In genomic region chr11:129985823-129986222, GRCh38 we compare ENCODE assay signal across 15 cellular contexts. TPM values are rescaled to one million over a fixed set of nuclear protein-coding genes. Genes with fewer than 3 reads are reported as not detected.
DNase-seq lines count a peak whose midpoint lies in the region; ATAC-seq, FAIRE-seq and TF ChIP-seq lines count a peak whose summit lies in the region.
"Had no signal": no experiment of that assay in that cellular context is flagged by ENCODE, and none has a peak within 500 bp of the region (broad histone marks: within the 10 kb centered on the region; RNA-seq: fewer than 3 reads in every experiment).

No MANE protein-coding gene starts in this region.

- no peak overlapping the region for H2AFZ ChIP-seq in HepG2 (ENCODE audit: low read length)
- H2AFZ ChIP-seq: GM23248 had no signal

- no peaks in the 10 kb centered on the region for H3K9me3 ChIP-seq in HepG2 (ENCODE audit: low read length)
- no peaks in the 10 kb centered on the region for H3K9me3 ChIP-seq in right lobe of liver
- peaks cover 5% of the 10 kb centered on the region for H3K9me3 ChIP-seq in endodermal cell (ENCODE audit: control insufficient read depth, low read length)

- H3K4me3 Mint-ChIP-seq in endodermal cell: no peak overlapping the region
- no peak overlapping the region for H3K4me3 Mint-ChIP-seq in natural killer cell
- no peak overlapping the region for H3K4me3 Mint-ChIP-seq in activated naive CD8-positive, alpha-beta T cell treated with anti-CD3 and anti-CD28 coated beads, Interleukin-2, amount 50 U/mL, for 24 hours
- H3K4me3 Mint-ChIP-seq: CD8-positive, alpha-beta memory T cell had no signal

- POLR2A ChIA-PET in HepG2 (lab: Yijun Ruan, JAX): interaction anchor here (1.4 kb wide), 1 partner anchor 16 kb away, joined by 5 read pairs; the partner anchor contains the start of gene PRDM10

- peak; percentile 40 for ATAC-seq in HepG2
- ATAC-seq in right lobe of liver: no peak
- ATAC-seq in natural killer cell: peak; percentile 64 to 98 (median 78)
- no peak for ATAC-seq in GM18870 (IDR thresholded peaks at IDR 0.05; ENCODE audit: unreplicated experiment)
- no peak for ATAC-seq in activated naive CD8-positive, alpha-beta T cell treated with anti-CD3 and anti-CD28 coated beads, Interleukin-2, amount 50 U/mL, for 24 hours

- TF ChIP-seq RAD21 in HepG2 (CRISPR knock-in tag; IDR thresholded peaks at IDR 0.05): no peak

- H3K27ac Mint-ChIP-seq in endodermal cell: peak overlapping the region; percentile 44
- H3K27ac Mint-ChIP-seq in natural killer cell: no peak overlapping the region
- H3K27ac Mint-ChIP-seq in activated naive CD8-positive, alpha-beta T cell treated with anti-CD3 and anti-CD28 coated beads, Interleukin-2, amount 50 U/mL, for 24 hours: no peak overlapping the region
- H3K27ac Mint-ChIP-seq: CD8-positive, alpha-beta memory T cell had no signal

- H3K4me1 ChIP-seq in HepG2 (ENCODE audit: insufficient read depth, low read length) (peaks cover 11% of the 10 kb centered on the region), right lobe of liver (no peaks in the 10 kb centered on the region), endodermal cell (ENCODE audit: control insufficient read depth, insufficient read depth, low read length) (no peaks in the 10 kb centered on the region)
- H3K4me1 ChIP-seq: BLaER1 had no signal

- TF ChIP-seq POLR2A in HepG2 (IDR thresholded peaks at IDR 0.05; ENCODE audit: insufficient read depth in 1 of 2, low read depth in 2 of 2, low read length in 2 of 2): no peak
- TF ChIP-seq POLR2A in right lobe of liver (IDR thresholded peaks at IDR 0.05): no peak

- H3K9me3 Mint-ChIP-seq in endodermal cell (no peaks in the 10 kb centered on the region), natural killer cell (no peaks in the 10 kb centered on the region)
- no peaks in the 10 kb centered on the region for H3K9me3 Mint-ChIP-seq in activated naive CD8-positive, alpha-beta T cell treated with anti-CD3 and anti-CD28 coated beads, Interleukin-2, amount 50 U/mL, for 24 hours
- H3K9me3 Mint-ChIP-seq: CD8-positive, alpha-beta memory T cell had no signal

- no TSS peak for BruUV-seq in HepG2 (replicated peaks; lab: Mats Ljungman, UMichigan)

- peaks cover 4% of the 10 kb centered on the region for H3K79me2 ChIP-seq in HepG2 (ENCODE audit: insufficient read depth, low read length)

- WGBS in HepG2 (ENCODE audit: low lambda C conversion rate): 84% methylated on average over 3 of the region's 3 CpGs
- 69% methylated on average over 2 of the region's 3 CpGs for WGBS in right lobe of liver (ENCODE audit: insufficient coverage, low coverage, low lambda C conversion rate, missing lambda C conversion rate)
- WGBS in endodermal cell (ENCODE audit: insufficient coverage in 1 of 2, insufficient read length in 1 of 2), 2 experiments: 96 to 100% methylated on average over 1 to 3 of the region's 3 CpGs

- TF ChIP-seq CTCF in HepG2 (CRISPR knock-in tag; IDR thresholded peaks at IDR 0.05): no peak
- TF ChIP-seq CTCF in right lobe of liver (IDR thresholded peaks at IDR 0.05): no peak
- no peak for TF ChIP-seq CTCF in endodermal cell (conservative IDR thresholded peaks at IDR 0.05)
- no peak for TF ChIP-seq CTCF in natural killer cell (IDR thresholded peaks at IDR 0.05)

- no peaks in the 10 kb centered on the region for H4K20me1 ChIP-seq in HepG2 (ENCODE audit: insufficient read depth, low read length)
- H4K20me1 ChIP-seq: BLaER1 had no signal

- H3K27me3 ChIP-seq in HepG2 (ENCODE audit: control insufficient read depth in 1 of 2, insufficient read depth in 2 of 2, low read length in 2 of 2): no peaks in the 10 kb centered on the region; a peak in 1 of 5 replicates
- H3K27me3 ChIP-seq in right lobe of liver: no peaks in the 10 kb centered on the region
- no peaks in the 10 kb centered on the region for H3K27me3 ChIP-seq in endodermal cell (ENCODE audit: control insufficient read depth, insufficient read depth, low read length, poor library complexity, severe bottlenecking)
- H3K27me3 ChIP-seq: BLaER1 had no signal

- CTCF ChIA-PET in HepG2 (lab: Yijun Ruan, JAX; ENCODE audit: low intra/inter-chr PET ratio, low total read pairs): no interaction called here

- H3K4me3 ChIP-seq in HepG2 (replicated peaks in 1 of 3; ENCODE audit: insufficient read depth in 1 of 3, low read depth in 2 of 3, low read length in 3 of 3) (no peak overlapping the region), right lobe of liver (no peak overlapping the region), endodermal cell (ENCODE audit: low read length) (no peak overlapping the region)
- H3K4me3 ChIP-seq: BLaER1, GM23248 had no signal

- H3K36me3 Mint-ChIP-seq in endodermal cell (ENCODE audit: low read depth): peaks cover 12% of the 10 kb centered on the region
- H3K36me3 Mint-ChIP-seq in natural killer cell: no peaks in the 10 kb centered on the region
- H3K36me3 Mint-ChIP-seq in activated naive CD8-positive, alpha-beta T cell treated with anti-CD3 and anti-CD28 coated beads, Interleukin-2, amount 50 U/mL, for 24 hours (ENCODE audit: low read depth): peaks cover 5% of the 10 kb centered on the region

- H3K4me2 ChIP-seq in HepG2 (ENCODE audit: low read depth, low read length): no peak overlapping the region
- H3K4me2 ChIP-seq: BLaER1 had no signal

- no peak overlapping the region for H3K9ac ChIP-seq in HepG2 (ENCODE audit: insufficient read depth, low read depth, low read length)
- no peak overlapping the region for H3K9ac ChIP-seq in endodermal cell (ENCODE audit: extremely low read depth, low read length, poor library complexity, severe bottlenecking)
- H3K9ac ChIP-seq: BLaER1, GM23248 had no signal

- no peaks in the 10 kb centered on the region for H3K27me3 Mint-ChIP-seq in endodermal cell (ENCODE audit: insufficient read depth)
- H3K27me3 Mint-ChIP-seq in natural killer cell (ENCODE audit: low read depth in 2 of 2): no peaks in the 10 kb centered on the region
- no peaks in the 10 kb centered on the region for H3K27me3 Mint-ChIP-seq in activated naive CD8-positive, alpha-beta T cell treated with anti-CD3 and anti-CD28 coated beads, Interleukin-2, amount 50 U/mL, for 24 hours

- intact Hi-C loops in HepG2 (cut with micrococcal nuclease; ENCODE audit: unreplicated experiment): no loop called here
- intact Hi-C loops in right lobe of liver (cut with DNase I): no loop called here
- intact Hi-C loops in natural killer cell (cut with micrococcal nuclease): no loop called here

- H3K4me1 Mint-ChIP-seq in endodermal cell (no peaks in the 10 kb centered on the region), natural killer cell (peaks cover 5 to 15% of the 10 kb centered on the region in 2 donors)
- no peaks in the 10 kb centered on the region for H3K4me1 Mint-ChIP-seq in activated naive CD8-positive, alpha-beta T cell treated with anti-CD3 and anti-CD28 coated beads, Interleukin-2, amount 50 U/mL, for 24 hours

- H3K36me3 ChIP-seq in HepG2 (replicated peaks in 1 of 2; ENCODE audit: control insufficient read depth in 1 of 2, insufficient read depth in 2 of 2, low read length in 2 of 2) (peaks cover 0 to 3% of the 10 kb centered on the region in 2 experiments; a peak in 2 of 5 replicates), right lobe of liver (no peaks in the 10 kb centered on the region), endodermal cell (ENCODE audit: control insufficient read depth, insufficient read depth, low read length) (no peaks in the 10 kb centered on the region)
- H3K36me3 ChIP-seq: BLaER1 had no signal

- H3K27ac ChIP-seq in HepG2 (ENCODE audit: extremely low read length, insufficient read depth, low read length) (no peak overlapping the region), right lobe of liver (no peak overlapping the region), endodermal cell (ENCODE audit: low read depth, low read length) (no peak overlapping the region)
- H3K27ac ChIP-seq: BLaER1, GM23248 had no signal

- TF ChIP-seq EP300 in HepG2 (IDR thresholded peaks at IDR 0.05; ENCODE audit: low read depth in 2 of 2, low read length in 2 of 2) (no peak), HepG2 (CRISPR knock-in tag; IDR thresholded peaks at IDR 0.05; ENCODE audit: borderline replicate concordance) (no peak)

- no peak for FAIRE-seq in HepG2 (lab: Jason Lieb, UNC)
- FAIRE-seq: H54 had no signal

- DNase-seq in HepG2 (ENCODE audit: low spot score) (no peak), right lobe of liver (no peak), endodermal cell (no peak), natural killer cell (no peak), islet precursor cell (no peak)
- no peak for DNase-seq in activated naive CD8-positive, alpha-beta T cell treated with anti-CD3 and anti-CD28 coated beads, Interleukin-2, amount 50 U/mL, for 24 hours
- DNase-seq: 8988T; AML-193; CD8-positive, alpha-beta memory T cell; DMS53; GF-D8; GM23248 had no signal

- in situ Hi-C loops in HepG2 (cut with HindIII; ENCODE audit: extremely low pct_ligation_motif_present, low pct_unique_long_range_greater_than_20kb): no loop called here

TF ChIP-seq in HepG2, 621 proteins besides CTCF, POLR2A, EP300 and RAD21 (continues in another document):
- TF ChIP-seq ZZZ3 (CRISPR knock-in tag; IDR thresholded peaks at IDR 0.05; ENCODE audit: borderline replicate concordance): no peak

RNA-seq across cellular contexts. Expression of gene PRDM10, which starts 16.8 kb away (rescaled TPM):
- total RNA-seq in HepG2 (2016; rRNA removed; fragmentation: Illumina TruSeq; extraction: Trizol): 5.8 and 7.6 TPM in 2 replicates
- total RNA-seq in HepG2 (2016; cell fraction: cytosol; rRNA removed; fragmentation: Illumina TruSeq; extraction: Trizol; ENCODE audit: low read depth): 1.8 and 4.1 TPM in 2 replicates
- total RNA-seq in HepG2 (2016; cell fraction: insoluble cytoplasmic fraction; rRNA removed; fragmentation: Illumina TruSeq; extraction: Trizol): 4.7 and 5.0 TPM in 2 replicates
- 2.4 and 3.3 TPM in 2 replicates for total RNA-seq in HepG2 (2016; cell fraction: membrane; rRNA removed; fragmentation: Illumina TruSeq; extraction: Trizol)
- total RNA-seq in HepG2 (2016; cell fraction: nucleus; rRNA removed; fragmentation: Illumina TruSeq; extraction: Trizol): 8.7 and 10.3 TPM in 2 replicates
- polyA plus RNA-seq in HepG2 (2011; rRNA removed): 5.7 and 8.3 TPM in 2 replicates
- 2.5 and 2.9 TPM in 2 replicates for polyA plus RNA-seq in HepG2 (2011; cell fraction: cytosol; rRNA removed)
- polyA plus RNA-seq in HepG2 (2011; cell fraction: nucleus; rRNA removed): 22.9 and 26.5 TPM in 2 replicates
- polyA plus RNA-seq in HepG2 (2012): 3.2 and 5.1 TPM in 2 replicates
- polyA plus RNA-seq in HepG2 (2016; cell fraction: cytosol; fragmentation: Illumina TruSeq; extraction: Trizol; ENCODE audit: low read depth): 0.12 and 0.21 TPM in 2 replicates
- polyA plus RNA-seq in HepG2 (2016; cell fraction: insoluble cytoplasmic fraction; fragmentation: Illumina TruSeq; extraction: Trizol; ENCODE audit: low read depth): 4.0 and 4.5 TPM in 2 replicates
- 0.57 and 0.73 TPM in 2 replicates for polyA plus RNA-seq in HepG2 (2016; cell fraction: membrane; fragmentation: Illumina TruSeq; extraction: Trizol; ENCODE audit: low read depth)
- polyA plus RNA-seq in HepG2 (2016; cell fraction: nucleus; fragmentation: Illumina TruSeq; extraction: Trizol; ENCODE audit: insufficient read depth, low read depth): 15.4 and 16.4 TPM in 2 replicates
- polyA minus RNA-seq in HepG2 (2011; rRNA and poly(A)+ RNA removed; ENCODE audit: low replicate concordance): 26.0 and 28.8 TPM in 2 replicates
- 4.9 and 5.3 TPM in 2 replicates for polyA minus RNA-seq in HepG2 (2011; cell fraction: cytosol; rRNA and poly(A)+ RNA removed)
- 10.2 and 19.1 TPM in 2 replicates for polyA minus RNA-seq in HepG2 (2011; cell fraction: nucleus; rRNA and poly(A)+ RNA removed)
- 1 to 10 TPM; 3.4 to 6.8 (median 4.4) TPM for total RNA-seq in right lobe of liver
- total RNA-seq in endodermal cell: 10 to 100 TPM; 15.9 to 16.4 TPM
- polyA plus RNA-seq in endodermal cell (2013, experiment 1 of 2): 9.9 TPM
- polyA plus RNA-seq in endodermal cell (2013, experiment 2 of 2): 9.7 TPM
- total RNA-seq in natural killer cell: 10 to 100 TPM; 10.3 to 13.1 (median 12.5) TPM

Comparison
In these comparisons a context has a peak if more than half of its experiments do, and no peak if none do; other contexts are left out.
1. ATAC-seq: peak in HepG2 (single experiment) and natural killer cell (3 of 3); none in right lobe of liver (0 of 4), GM18870 (single experiment) and activated naive CD8-positive, alpha-beta T cell treated with anti-CD3 and anti-CD28 coated beads, Interleukin-2, amount 50 U/mL, for 24 hours (single experiment).